ENCODE assay signal across 1 cellular context in genomic region chr15:45307230-45307924, GRCh38.
TF ChIP-seq lines count a peak whose summit lies in the region.

No MANE protein-coding gene starts in this region.

TF ChIP-seq in GM23338, 12 proteins besides CTCF, POLR2A, EP300 and RAD21 (continued from another document):
- no peak for TF ChIP-seq STAT1 (IDR thresholded peaks at IDR 0.05; ENCODE audit: unreplicated experiment)
